In the genomic region with DNA sequence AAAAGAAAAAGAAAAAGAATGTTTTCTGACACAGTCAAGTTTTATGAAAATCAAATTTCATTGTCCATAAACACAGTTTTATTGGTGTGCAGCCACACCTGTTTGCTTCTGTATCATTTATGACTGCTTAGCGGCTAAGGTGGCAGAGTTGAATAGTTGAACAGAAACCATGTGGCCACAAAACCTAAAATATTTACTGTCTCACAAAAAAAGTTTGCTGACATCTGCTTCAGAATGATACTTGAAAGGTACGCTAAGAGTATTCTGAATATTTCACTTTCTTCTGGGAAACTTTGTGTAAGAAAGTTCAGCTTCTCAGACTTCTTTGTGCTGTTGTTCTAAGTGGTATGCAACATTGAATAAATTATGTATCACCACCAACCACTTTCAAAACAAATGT, we compare ENCODE assay signal across 27 cellular contexts. TPM values are rescaled to one million over a fixed set of nuclear protein-coding genes. Genes with fewer than 3 reads are reported as not detected.
DNase-seq lines count a peak whose midpoint lies in the region; ATAC-seq lines count a peak whose summit lies in the region.
"Had no signal": no experiment of that assay in that cellular context is flagged by ENCODE, and none has a peak within 500 bp of the region (broad histone marks: within the 10 kb centered on the region; RNA-seq: fewer than 3 reads in every experiment).

No MANE protein-coding gene starts in this region.

- no peaks in the 10 kb centered on the region for H3K9me3 ChIP-seq in aorta (ENCODE audit: control insufficient read depth, low read length)
- H3K9me3 ChIP-seq: adrenal gland, spleen, stomach had no signal

- peaks cover 0 to 2% of the 10 kb centered on the region in 2 donors for H3K27me3 ChIP-seq in aorta (ENCODE audit: control insufficient read depth in 1 of 2, insufficient read depth in 2 of 2, low read length in 1 of 2)
- H3K27me3 ChIP-seq: adrenal gland had no signal

- no peak overlapping the region for H3K27ac ChIP-seq in aorta (ENCODE audit: low read depth in 1 of 2, low read length in 2 of 2)
- H3K27ac ChIP-seq: adrenal gland, HL-60, spleen, stomach, VCaP had no signal

- DNase-seq in cerebellar cortex (ENCODE audit: low spot score) (peak; percentile 9), left ventricle myocardium superior (no peak), CD1c-positive myeloid dendritic cell (ENCODE audit: extremely low spot score) (no peak), aorta (no peak), NCI-H2081 treated with DMSO at 0.1 percent for 48 hours (lab: John Stamatoyannopoulos, UW) (no peak)
- DNase-seq: activated CD4-positive, alpha-beta T cell treated with anti-CD3 and anti-CD28 coated beads, Interleukin-2, amount 50 U/mL, for 4 hours; activated CD8-positive, alpha-beta memory T cell treated with anti-CD3 and anti-CD28 coated beads, Interleukin-2, amount 50 U/mL, for 48 hours; activated effector memory CD4-positive, alpha-beta T cell treated with Interleukin-2 at 50 U/mL for 16 hours; adrenal gland; CD8-positive, alpha-beta memory T cell; glutamatergic neuron; HFFc6; mesenchymal stem cell; naive thymus-derived CD8-positive, alpha-beta T cell; NCI-H1417 treated with DMSO at 0.1 percent for 48 hours; NCI-H748 treated with DMSO at 0.1 percent for 48 hours; retina; SIG-M5; spleen; stomach; trophoblast cell had no signal

- H3K4me1 ChIP-seq in aorta (ENCODE audit: control insufficient read depth in 1 of 2, insufficient read depth in 2 of 2, low read length in 2 of 2), result no peaks in the 10 kb centered on the region
- H3K4me1 ChIP-seq: adrenal gland had no signal

- no peak overlapping the region for H3K4me3 ChIP-seq in aorta (ENCODE audit: low read length in 2 of 2)
- H3K4me3 ChIP-seq: adrenal gland, spleen, stomach had no signal

- intact Hi-C loops in left ventricle myocardium superior (cut with micrococcal nuclease), result no loop called here
- intact Hi-C loops in aorta (cut with DNase I), result no loop called here

- no peaks in the 10 kb centered on the region for H3K36me3 ChIP-seq in aorta (ENCODE audit: control insufficient read depth in 1 of 2, insufficient read depth in 2 of 2, low read length in 1 of 2)
- H3K36me3 ChIP-seq: adrenal gland, spleen, stomach had no signal

- peak; percentile 55 for ATAC-seq in GM18868 (IDR thresholded peaks at IDR 0.05; ENCODE audit: unreplicated experiment)
- ATAC-seq in GM21619 (IDR thresholded peaks at IDR 0.05; ENCODE audit: unreplicated experiment), result peak; percentile 55
- ATAC-seq in HG03066 (IDR thresholded peaks at IDR 0.05; ENCODE audit: low read depth, unreplicated experiment), result peak; percentile 48
- no peak for ATAC-seq in left ventricle myocardium superior
- ATAC-seq in aorta (ENCODE audit: low FRiP score), result no peak
- ATAC-seq: naive thymus-derived CD8-positive, alpha-beta T cell had no signal

- WGBS in aorta, 2 donors, result 85 to 95% methylated on average over 2 of the region's 2 CpGs

RNA-seq across cellular contexts. Expression of a gene that starts 6.2 kb away (rescaled TPM):
- total RNA-seq in left ventricle myocardium superior (29.7 TPM), aorta (1 to 10 TPM; 5.9 to 7.0 TPM)
- polyA plus RNA-seq in aorta, result 1 to 10 TPM in 1 of 2 donors, not detected in 1; 1.5 TPM
- total RNA-seq: HFFc6; naive thymus-derived CD8-positive, alpha-beta T cell; OCI-LY7 had no signal
- polyA plus RNA-seq: CD8-positive, alpha-beta memory T cell; naive thymus-derived CD8-positive, alpha-beta T cell had no signal

Comparison
In these comparisons a context has a peak if more than half of its experiments do, and no peak if none do; other contexts are left out.
1. ATAC-seq: peak in GM18868 (single experiment), GM21619 (single experiment) and HG03066 (single experiment); none in left ventricle myocardium superior (single experiment) and aorta (single experiment).